In the genomic region with DNA sequence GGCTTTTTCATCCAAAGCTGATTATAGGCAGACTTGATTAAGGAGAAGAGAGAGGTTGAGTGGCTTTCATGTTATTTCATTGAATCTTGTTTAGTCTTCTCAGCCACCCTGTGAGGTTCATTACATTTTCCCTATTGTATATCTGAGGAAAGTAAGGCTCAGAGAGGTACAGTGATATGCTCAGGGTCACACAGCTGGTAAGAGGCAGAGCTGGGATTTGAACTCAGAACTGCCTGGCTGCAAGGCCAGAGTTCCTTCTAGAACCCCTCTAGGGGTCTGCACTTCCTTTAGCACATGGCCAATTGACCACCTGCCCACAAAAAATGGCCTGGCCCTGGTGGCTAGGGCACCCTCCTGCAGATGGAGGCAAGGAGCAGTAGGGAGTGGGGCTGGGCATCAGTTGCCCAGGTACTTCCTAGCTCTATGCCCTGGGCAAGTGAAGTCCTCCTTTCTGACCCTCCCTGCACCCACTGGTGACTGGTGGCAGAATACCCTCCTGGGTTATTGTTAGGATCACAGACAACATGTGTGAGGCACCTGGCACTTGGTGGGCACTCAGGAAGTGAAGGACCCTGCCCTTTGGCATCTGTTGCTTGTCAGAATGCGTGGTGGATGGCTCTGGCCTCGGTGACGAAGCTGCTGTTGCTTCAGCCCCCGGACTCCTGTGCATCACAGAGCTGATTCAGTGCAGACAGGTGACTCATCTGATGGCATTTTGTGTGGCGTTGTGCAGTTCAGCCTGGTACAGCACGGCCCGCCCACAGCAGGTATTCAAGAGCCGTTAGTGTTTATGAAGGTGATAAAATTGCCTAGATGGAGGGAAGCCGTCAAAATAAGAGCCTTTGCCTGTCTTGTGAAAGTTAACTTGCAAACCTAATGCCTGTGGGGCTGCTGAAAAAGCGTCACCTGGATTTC, we compare ENCODE assay signal across 9 cellular contexts.
A peak's percentile ranks its signal among the peaks of the same experiment; 100 is the strongest.
DNase-seq lines count a peak whose midpoint lies in the region; ATAC-seq lines count a peak whose summit lies in the region.
"Had no signal": no experiment of that assay in that cellular context is flagged by ENCODE, and none has a peak within 500 bp of the region (broad histone marks: within the 10 kb centered on the region; RNA-seq: fewer than 3 reads in every experiment).

No MANE protein-coding gene starts in this region.

- no peak overlapping the region for H3K4me3 Mint-ChIP-seq in activated naive CD4-positive, alpha-beta T cell treated with anti-CD3 and anti-CD28 coated beads for 36 hours
- H3K4me3 Mint-ChIP-seq in activated naive CD4-positive, alpha-beta T cell treated with anti-CD3 and anti-CD28 coated beads, Interleukin-2, amount 10 ng/mL, durations not matched to agents 7 days and 5 days, result no peak overlapping the region
- H3K4me3 Mint-ChIP-seq in activated T-cell treated with anti-CD3 and anti-CD28 coated beads, Interleukin-2, amount 50 U/mL, for 24 hours, result no peak overlapping the region
- H3K4me3 Mint-ChIP-seq: stimulated activated naive B cell treated with anti-CD40 and anti-IgM and Interleukin-4, amounts not matched to agents 10 μg/mL and 1 μg/mL and 100 μg/mL, for 72 hours had no signal

- H3K36me3 Mint-ChIP-seq in activated naive CD4-positive, alpha-beta T cell treated with anti-CD3 and anti-CD28 coated beads for 36 hours (ENCODE audit: low read depth), result no peaks in the 10 kb centered on the region
- H3K36me3 Mint-ChIP-seq in activated naive CD4-positive, alpha-beta T cell treated with anti-CD3 and anti-CD28 coated beads, Interleukin-2, amount 10 ng/mL, durations not matched to agents 7 days and 5 days, result no peaks in the 10 kb centered on the region
- no peaks in the 10 kb centered on the region for H3K36me3 Mint-ChIP-seq in activated T-cell treated with anti-CD3 and anti-CD28 coated beads, Interleukin-2, amount 50 U/mL, for 24 hours (ENCODE audit: low read depth)
- H3K36me3 Mint-ChIP-seq: stimulated activated naive B cell treated with anti-CD40 and anti-IgM and Interleukin-4, amounts not matched to agents 10 μg/mL and 1 μg/mL and 100 μg/mL, for 72 hours had no signal

- intact Hi-C loops in activated naive CD4-positive, alpha-beta T cell treated with anti-CD3 and anti-CD28 coated beads for 36 hours (cut with micrococcal nuclease), result no loop called here

- CTCF ChIA-PET in activated naive CD4-positive, alpha-beta T cell treated with anti-CD3 and anti-CD28 coated beads for 36 hours (lab: Charles Lee), result interaction anchor here (0.6 to 2.1 kb wide), 6 partner anchors 53 to 224 kb away, joined by 3 to 9 read pairs (median 4); no protein-coding TSS in a partner anchor
- CTCF ChIA-PET in activated naive CD4-positive, alpha-beta T cell treated with anti-CD3 and anti-CD28 coated beads, Interleukin-2, amount 10 ng/mL, durations not matched to agents 7 days and 5 days (lab: Charles Lee), result interaction anchor here (1.0 to 6.5 kb wide), 6 partner anchors 55 to 217 kb away, joined by 3 to 56 read pairs (median 10); no protein-coding TSS in a partner anchor

- no peaks in the 10 kb centered on the region for H3K27me3 Mint-ChIP-seq in activated naive CD4-positive, alpha-beta T cell treated with anti-CD3 and anti-CD28 coated beads for 36 hours (ENCODE audit: low read depth)
- H3K27me3 Mint-ChIP-seq in activated naive CD4-positive, alpha-beta T cell treated with anti-CD3 and anti-CD28 coated beads, Interleukin-2, amount 10 ng/mL, durations not matched to agents 7 days and 5 days, result no peaks in the 10 kb centered on the region
- no peaks in the 10 kb centered on the region for H3K27me3 Mint-ChIP-seq in activated T-cell treated with anti-CD3 and anti-CD28 coated beads, Interleukin-2, amount 50 U/mL, for 24 hours
- H3K27me3 Mint-ChIP-seq: stimulated activated naive B cell treated with anti-CD40 and anti-IgM and Interleukin-4, amounts not matched to agents 10 μg/mL and 1 μg/mL and 100 μg/mL, for 72 hours had no signal

- peaks cover 18% of the 10 kb centered on the region for H3K4me1 Mint-ChIP-seq in activated naive CD4-positive, alpha-beta T cell treated with anti-CD3 and anti-CD28 coated beads for 36 hours (ENCODE audit: low read depth)
- peaks cover 18% of the 10 kb centered on the region for H3K4me1 Mint-ChIP-seq in activated naive CD4-positive, alpha-beta T cell treated with anti-CD3 and anti-CD28 coated beads, Interleukin-2, amount 10 ng/mL, durations not matched to agents 7 days and 5 days
- peaks cover 54% of the 10 kb centered on the region for H3K4me1 Mint-ChIP-seq in activated T-cell treated with anti-CD3 and anti-CD28 coated beads, Interleukin-2, amount 50 U/mL, for 24 hours (ENCODE audit: low read depth)

- H3K9me3 Mint-ChIP-seq in activated naive CD4-positive, alpha-beta T cell treated with anti-CD3 and anti-CD28 coated beads for 36 hours, result no peaks in the 10 kb centered on the region
- H3K9me3 Mint-ChIP-seq in activated naive CD4-positive, alpha-beta T cell treated with anti-CD3 and anti-CD28 coated beads, Interleukin-2, amount 10 ng/mL, durations not matched to agents 7 days and 5 days, result no peaks in the 10 kb centered on the region
- H3K9me3 Mint-ChIP-seq in activated T-cell treated with anti-CD3 and anti-CD28 coated beads, Interleukin-2, amount 50 U/mL, for 24 hours, result no peaks in the 10 kb centered on the region
- H3K9me3 Mint-ChIP-seq: stimulated activated naive B cell treated with anti-CD40 and anti-IgM and Interleukin-4, amounts not matched to agents 10 μg/mL and 1 μg/mL and 100 μg/mL, for 72 hours had no signal

- DNase-seq in activated naive CD4-positive, alpha-beta T cell treated with anti-CD3 and anti-CD28 coated beads for 36 hours, result peak; percentile 68
- DNase-seq in activated naive CD4-positive, alpha-beta T cell treated with anti-CD3 and anti-CD28 coated beads, Interleukin-2, amount 10 ng/mL, durations not matched to agents 7 days and 5 days, result no peak
- DNase-seq in activated T-cell treated with anti-CD3 and anti-CD28 coated beads, Interleukin-2, amount 50 U/mL, for 24 hours, result peak; percentile 58
- DNase-seq in kidney glomerular epithelial cell (lab: John Stamatoyannopoulos, UW) (peak; percentile 81), OCI-M1 (lab: John Stamatoyannopoulos, UW) (no peak)
- peak; percentile 13 to 49 for DNase-seq in stimulated activated CD8-positive, alpha-beta memory T cell treated with anti-CD3 and anti-CD28 coated beads, Interleukin-4, amount 100 ng/mL, for 4 hours (ENCODE audit: low read depth in 2 of 2, low spot score in 1 of 2)
- DNase-seq: stimulated activated naive B cell treated with anti-CD40 and anti-IgM and Interleukin-4, amounts not matched to agents 10 μg/mL and 1 μg/mL and 100 μg/mL, for 72 hours had no signal

- no peak overlapping the region for H3K27ac Mint-ChIP-seq in activated naive CD4-positive, alpha-beta T cell treated with anti-CD3 and anti-CD28 coated beads for 36 hours
- H3K27ac Mint-ChIP-seq in activated naive CD4-positive, alpha-beta T cell treated with anti-CD3 and anti-CD28 coated beads, Interleukin-2, amount 10 ng/mL, durations not matched to agents 7 days and 5 days, result no peak overlapping the region
- H3K27ac Mint-ChIP-seq in activated T-cell treated with anti-CD3 and anti-CD28 coated beads, Interleukin-2, amount 50 U/mL, for 24 hours, result peak overlapping the region; percentile 37
- H3K27ac Mint-ChIP-seq: stimulated activated naive B cell treated with anti-CD40 and anti-IgM and Interleukin-4, amounts not matched to agents 10 μg/mL and 1 μg/mL and 100 μg/mL, for 72 hours had no signal

- ATAC-seq in GM19035 (IDR thresholded peaks at IDR 0.05; ENCODE audit: unreplicated experiment) (no peak), HG02852 (IDR thresholded peaks at IDR 0.05; ENCODE audit: unreplicated experiment) (no peak)

Comparison
In these comparisons a context has a peak if more than half of its experiments do, and no peak if none do; other contexts are left out.
1. DNase-seq: peak in activated naive CD4-positive, alpha-beta T cell treated with anti-CD3 and anti-CD28 coated beads for 36 hours (single experiment), activated T-cell treated with anti-CD3 and anti-CD28 coated beads, Interleukin-2, amount 50 U/mL, for 24 hours (single experiment), kidney glomerular epithelial cell (single experiment) and stimulated activated CD8-positive, alpha-beta memory T cell treated with anti-CD3 and anti-CD28 coated beads, Interleukin-4, amount 100 ng/mL, for 4 hours (2 of 2); none in activated naive CD4-positive, alpha-beta T cell treated with anti-CD3 and anti-CD28 coated beads, Interleukin-2, amount 10 ng/mL, durations not matched to agents 7 days and 5 days (single experiment) and OCI-M1 (single experiment).